8 cellular contexts compared by ENCODE assay signal in genomic region chr2:98269274-98269673, GRCh38.
DNase-seq lines count a peak whose midpoint lies in the region; ATAC-seq and TF ChIP-seq lines count a peak whose summit lies in the region.

No MANE protein-coding gene starts in this region.

- DNase-seq in AG09319 (ENCODE audit: extremely low read depth, low read depth): peak; percentile 15
- DNase-seq in NCI-H526 treated with DMSO at 0.1 percent for 48 hours (lab: John Stamatoyannopoulos, UW): peak; percentile 30
- DNase-seq in cardiac fibroblast (ENCODE audit: low read depth in 2 of 2): peak; percentile 71 to 76
- DNase-seq in memory B cell (ENCODE audit: low spot score in 2 of 2): peak in 1 of 2 donors; percentile 23
- no peak for DNase-seq in activated gamma-delta T cell (lab: John Stamatoyannopoulos, UW)
- no peak for DNase-seq in stimulated activated CD4-positive, alpha-beta T cell treated with anti-CD3 and anti-CD28 coated beads, Interleukin-4, amount 100 ng/mL, for 4 hours

- peaks cover 6% of the 10 kb centered on the region for H3K9me3 Mint-ChIP-seq in memory B cell

- peaks cover 3% of the 10 kb centered on the region for H3K27me3 Mint-ChIP-seq in memory B cell

- H3K4me1 Mint-ChIP-seq in memory B cell: no peaks in the 10 kb centered on the region

- ATAC-seq in memory B cell (ENCODE audit: low read depth): peak; percentile 43
- ATAC-seq in HG03565 (IDR thresholded peaks at IDR 0.05; ENCODE audit: unreplicated experiment): no peak

- no peak overlapping the region for H3K4me3 ChIP-seq in cardiac fibroblast (replicated peaks in 1 of 2; ENCODE audit: low read depth in 2 of 2, low read length in 2 of 2)

- H3K36me3 Mint-ChIP-seq in memory B cell: peaks cover under 1% of the 10 kb centered on the region

- TF ChIP-seq CTCF in AG09319 (IDR thresholded peaks at IDR 0.05; ENCODE audit: low read depth, low read length) (peak; percentile 77), GM12872 (IDR thresholded peaks at IDR 0.05; ENCODE audit: insufficient read depth, low read depth, low read length) (peak; percentile 83), cardiac fibroblast (IDR thresholded peaks at IDR 0.05; ENCODE audit: low read depth, low read length) (peak; percentile 79)

- H3K27ac Mint-ChIP-seq in memory B cell: no peak overlapping the region

- H3K4me3 Mint-ChIP-seq in memory B cell: no peak overlapping the region

Comparison
In these comparisons a context has a peak if more than half of its experiments do, and no peak if none do; other contexts are left out.
1. DNase-seq: peak in AG09319 (single experiment), NCI-H526 treated with DMSO at 0.1 percent for 48 hours (single experiment) and cardiac fibroblast (2 of 2); none in activated gamma-delta T cell (single experiment) and stimulated activated CD4-positive, alpha-beta T cell treated with anti-CD3 and anti-CD28 coated beads, Interleukin-4, amount 100 ng/mL, for 4 hours (0 of 2).
2. Peak in every context shown above with its lines, with median percentiles within 50 percentile points of each other: CTCF ChIP-seq.